In the genomic region with DNA sequence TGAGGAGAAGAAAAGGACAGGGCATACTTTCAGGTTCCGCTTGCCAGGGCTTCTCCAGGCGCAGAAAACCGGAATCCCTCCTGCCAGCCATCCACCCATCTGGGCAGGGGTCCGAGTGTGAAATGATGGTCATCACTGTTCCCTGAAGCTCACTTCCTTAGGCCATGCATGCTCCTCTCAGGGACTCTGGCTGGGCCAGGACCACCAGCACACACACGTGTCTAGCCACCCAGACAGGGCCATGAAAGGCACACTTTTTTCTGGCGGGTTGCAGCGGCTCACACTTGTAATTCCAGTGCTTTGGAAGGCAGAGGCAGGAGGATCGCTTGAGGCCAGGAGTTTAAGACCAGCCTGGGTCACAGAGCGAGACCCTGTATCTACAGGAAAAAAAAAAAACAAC, we compare ENCODE assay signal across 1 cellular context.
TF ChIP-seq lines count a peak whose summit lies in the region.

No MANE protein-coding gene starts in this region.

TF ChIP-seq in GM12878, 131 proteins besides CTCF, POLR2A, EP300 and RAD21:
- no peak for TF ChIP-seq NR2C1 (IDR thresholded peaks at IDR 0.05)
